ENCODE assay signal across 11 cellular contexts in genomic region chr14:50040905-50041465, GRCh38.
DNase-seq lines count a peak whose midpoint lies in the region; ATAC-seq, FAIRE-seq and TF ChIP-seq lines count a peak whose summit lies in the region.
"Had no signal": no experiment of that assay in that cellular context is flagged by ENCODE, and none has a peak within 500 bp of the region (broad histone marks: within the 10 kb centered on the region; RNA-seq: fewer than 3 reads in every experiment).

No MANE protein-coding gene starts in this region.

- no peak for FAIRE-seq in small intestine (lab: Jason Lieb, UNC)
- FAIRE-seq: G401.6, islet of Langerhans had no signal

- TF ChIP-seq CTCF in HFFc6 (IDR thresholded peaks at IDR 0.05) (no peak), foreskin keratinocyte (conservative IDR thresholded peaks at IDR 0.05) (no peak), mucosa of descending colon (IDR thresholded peaks at IDR 0.05) (no peak)

- ATAC-seq in T-cell (replicated peaks in 1 of 4) (no peak), foreskin keratinocyte (no peak), mucosa of descending colon (no peak)

- H3K36me3 Mint-ChIP-seq in HFFc6 (ENCODE audit: low read depth) (peaks cover 4% of the 10 kb centered on the region), T-cell (peaks cover 22% of the 10 kb centered on the region)

- POLR2A ChIA-PET in T-cell (lab: Charles Lee), result interaction anchor here in 1 of 2 donors (0.6 kb wide), 1 partner anchor 81 kb away, joined by 4 read pairs; no protein-coding TSS in a partner anchor

- H3K36me3 ChIP-seq in small intestine (ENCODE audit: control insufficient read depth in 2 of 2, insufficient read depth in 2 of 2, low read length in 2 of 2) (no peaks in the 10 kb centered on the region), mucosa of descending colon (ENCODE audit: low read depth) (no peaks in the 10 kb centered on the region)

- H3K9me3 Mint-ChIP-seq in HFFc6 (peaks cover 3% of the 10 kb centered on the region; the same call in 1 of the 2 replicates), T-cell (no peaks in the 10 kb centered on the region)

- CTCF ChIA-PET in T-cell (lab: Charles Lee), result interaction anchor here (0.5 to 1.2 kb wide), 3 partner anchors 14 to 189 kb away, joined by 3 to 5 read pairs (median 3); partner anchors contain the start of gene NEMF (in 1 of the 2)

- H3K4me1 Mint-ChIP-seq in HFFc6 (ENCODE audit: low read depth) (peaks cover 69% of the 10 kb centered on the region), T-cell (peaks cover 61 to 79% (median 74%) of the 10 kb centered on the region in 3 donors)

- H3K27ac ChIP-seq in foreskin keratinocyte (peak overlapping the region; percentile 96), small intestine (ENCODE audit: low read depth in 1 of 2, low read length in 1 of 2) (peak overlapping the region; percentile 59 to 83)

- peaks cover 30% of the 10 kb centered on the region for H3K4me1 ChIP-seq in foreskin keratinocyte
- peaks cover 16 to 25% of the 10 kb centered on the region in 2 donors for H3K4me1 ChIP-seq in small intestine (ENCODE audit: control insufficient read depth in 2 of 2, insufficient read depth in 1 of 2, low read depth in 1 of 2, low read length in 1 of 2)
- H3K4me1 ChIP-seq in mucosa of descending colon (ENCODE audit: low read depth), result peaks cover 42% of the 10 kb centered on the region

- no peak overlapping the region for H3K4me3 ChIP-seq in small intestine (ENCODE audit: low read depth in 1 of 2, low read length in 2 of 2)
- H3K4me3 ChIP-seq in mucosa of descending colon, result no peak overlapping the region

- H3K27me3 ChIP-seq in foreskin keratinocyte (no peaks in the 10 kb centered on the region), small intestine (ENCODE audit: control insufficient read depth in 2 of 2, insufficient read depth in 2 of 2, low read length in 2 of 2) (no peaks in the 10 kb centered on the region)

- intact Hi-C loops in mucosa of descending colon (cut with DNase I, micrococcal nuclease) (loop anchor here in 1 of 2 donors (10.0 kb wide), 1 partner anchor 176 kb away; no protein-coding TSS in a partner anchor), posterior cingulate gyrus (cut with DNase I) (no loop called here)

- H3K27me3 Mint-ChIP-seq in HFFc6 (ENCODE audit: insufficient read depth), result peaks cover 3% of the 10 kb centered on the region
- H3K27me3 Mint-ChIP-seq in T-cell, result no peaks in the 10 kb centered on the region

- DNase-seq in HFFc6, result no peak
- no peak for DNase-seq in T-cell
- no peak for DNase-seq in foreskin keratinocyte
- no peak for DNase-seq in small intestine
- no peak for DNase-seq in effector CD4-positive, alpha-beta T cell
- DNase-seq in mucosa of descending colon, result no peak
- no peak for DNase-seq in posterior cingulate gyrus
- no peak for DNase-seq in DMS 273 (lab: John Stamatoyannopoulos, UW; ENCODE audit: unreplicated experiment)
- DNase-seq: NCI-H2227 treated with DMSO at 0.1 percent for 48 hours had no signal

- peak overlapping the region; percentile 76 for H3K4me3 Mint-ChIP-seq in HFFc6
- peak overlapping the region; percentile 64 to 71 (median 69) for H3K4me3 Mint-ChIP-seq in T-cell

- H3K27ac Mint-ChIP-seq in HFFc6 (peak overlapping the region; percentile 99), T-cell (peak overlapping the region; percentile 98 to 99)

- H3K9me3 ChIP-seq in small intestine (ENCODE audit: control insufficient read depth, low read depth) (no peaks in the 10 kb centered on the region), mucosa of descending colon (no peaks in the 10 kb centered on the region)

- WGBS in small intestine, 3 donors, result 83 to 84% (median 84%) methylated on average over 6 of the region's 6 CpGs
